In genomic region chr17:57468932-57469775, GRCh38 we compare ENCODE assay signal across 11 cellular contexts.
DNase-seq lines count a peak whose midpoint lies in the region; ATAC-seq and TF ChIP-seq lines count a peak whose summit lies in the region.
"Had no signal": no experiment of that assay in that cellular context is flagged by ENCODE, and none has a peak within 500 bp of the region (broad histone marks: within the 10 kb centered on the region; RNA-seq: fewer than 3 reads in every experiment).

No MANE protein-coding gene starts in this region.

- ATAC-seq in GM18511 (IDR thresholded peaks at IDR 0.05; ENCODE audit: unreplicated experiment) (peak; percentile 50), HG02610 (IDR thresholded peaks at IDR 0.05; ENCODE audit: unreplicated experiment) (peak; percentile 65), left ventricle myocardium superior (no peak), GM19328 (IDR thresholded peaks at IDR 0.05; ENCODE audit: unreplicated experiment) (no peak)
- ATAC-seq: left lobe of liver had no signal

- no peaks in the 10 kb centered on the region for H3K9me3 Mint-ChIP-seq in nephron progenitor cell

- H3K27me3 Mint-ChIP-seq in nephron progenitor cell (ENCODE audit: low read depth, poor library complexity): no peaks in the 10 kb centered on the region

- H3K4me3 Mint-ChIP-seq in nephron progenitor cell: no peak overlapping the region

- H3K27ac Mint-ChIP-seq in nephron progenitor cell: peak overlapping the region; percentile 97

- H3K36me3 Mint-ChIP-seq in nephron progenitor cell (ENCODE audit: low read depth): peaks cover 11% of the 10 kb centered on the region

- DNase-seq in NCI-H510A (lab: John Stamatoyannopoulos, UW) (peak; percentile 66), nephron progenitor cell (no peak), left ventricle myocardium superior (no peak), SIG-M5 treated with dmso at 0.1 percent for 504 hours (lab: John Stamatoyannopoulos, UW; ENCODE audit: unreplicated experiment) (no peak), NCI-H446 (lab: John Stamatoyannopoulos, UW) (no peak)
- DNase-seq: amniotic stem cell, NCI-H1105 treated with DMSO at 0.1 percent for 48 hours had no signal

- intact Hi-C loops in left ventricle myocardium superior (cut with micrococcal nuclease): no loop called here

- TF ChIP-seq CTCF in nephron progenitor cell (IDR thresholded peaks at IDR 0.05): no peak

- H3K4me1 Mint-ChIP-seq in nephron progenitor cell: peaks cover 99% of the 10 kb centered on the region

Comparison
In these comparisons a context has a peak if more than half of its experiments do, and no peak if none do; other contexts are left out.
1. ATAC-seq: peak in GM18511 (single experiment) and HG02610 (single experiment); none in left ventricle myocardium superior (single experiment) and GM19328 (single experiment).